1 cellular context compared by ENCODE assay signal in the genomic region with DNA sequence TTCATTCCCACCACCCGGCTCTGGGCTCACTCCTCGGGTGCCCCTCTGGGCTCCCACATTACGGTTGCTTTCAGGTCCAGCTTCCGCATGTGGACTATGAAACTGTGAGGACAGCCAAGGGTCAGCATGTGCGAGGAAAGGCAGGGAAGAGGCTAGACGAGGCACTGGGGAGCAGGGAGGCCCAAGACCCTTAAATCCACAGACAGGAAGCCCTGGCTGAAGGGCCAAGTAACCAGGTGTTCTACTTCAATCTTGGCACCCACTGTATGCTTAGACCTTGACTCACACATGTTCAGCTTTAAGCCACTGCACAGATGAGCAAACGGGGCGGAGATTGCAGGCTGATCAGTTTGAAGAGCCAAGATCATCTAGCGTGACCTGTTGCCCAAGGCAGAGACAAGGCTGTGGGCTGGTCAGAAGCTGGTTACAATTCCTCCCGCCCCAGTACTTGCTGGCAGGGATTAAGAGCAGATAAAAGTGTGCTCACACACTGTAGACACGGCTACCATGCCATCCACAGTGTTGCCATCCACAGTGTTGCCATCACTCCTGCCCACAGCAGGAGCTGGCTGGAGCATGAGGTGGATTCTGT.
TF ChIP-seq lines count a peak whose summit lies in the region.

A gene (plus strand): TSS at position 393 of the 592 bp plus-strand sequence. CDS start 184 bp downstream, at position 577.

TF ChIP-seq in HepG2, 621 proteins besides CTCF, POLR2A, EP300 and RAD21 (continued from another document and continues in another):
- TF ChIP-seq, protein P1, sequence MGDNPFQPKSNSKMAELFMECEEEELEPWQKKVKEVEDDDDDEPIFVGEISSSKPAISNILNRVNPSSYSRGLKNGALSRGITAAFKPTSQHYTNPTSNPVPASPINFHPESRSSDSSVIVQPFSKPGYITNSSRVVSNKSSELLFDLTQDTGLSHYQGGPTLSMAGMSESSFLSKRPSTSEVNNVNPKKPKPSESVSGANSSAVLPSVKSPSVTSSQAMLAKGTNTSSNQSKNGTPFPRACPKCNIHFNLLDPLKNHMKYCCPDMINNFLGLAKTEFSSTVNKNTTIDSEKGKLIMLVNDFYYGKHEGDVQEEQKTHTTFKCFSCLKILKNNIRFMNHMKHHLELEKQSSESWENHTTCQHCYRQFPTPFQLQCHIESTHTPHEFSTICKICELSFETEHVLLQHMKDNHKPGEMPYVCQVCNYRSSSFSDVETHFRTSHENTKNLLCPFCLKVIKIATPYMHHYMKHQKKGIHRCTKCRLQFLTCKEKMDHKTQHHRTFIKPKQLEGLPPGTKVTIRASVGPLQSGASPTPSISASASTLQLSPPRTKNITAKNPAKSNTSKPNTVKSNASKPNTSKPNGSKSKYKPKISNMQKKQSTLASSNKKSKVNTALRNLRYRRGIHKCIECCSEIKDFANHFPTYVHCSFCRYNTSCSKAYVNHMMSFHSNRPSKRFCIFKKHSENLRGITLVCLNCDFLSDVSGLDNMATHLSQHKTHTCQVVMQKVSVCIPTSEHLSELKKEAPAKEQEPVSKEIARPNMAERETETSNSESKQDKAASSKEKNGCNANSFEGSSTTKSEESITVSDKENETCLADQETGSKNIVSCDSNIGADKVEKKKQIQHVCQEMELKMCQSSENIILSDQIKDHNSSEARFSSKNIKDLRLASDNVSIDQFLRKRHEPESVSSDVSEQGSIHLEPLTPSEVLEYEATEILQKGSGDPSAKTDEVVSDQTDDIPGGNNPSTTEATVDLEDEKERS (CRISPR knock-in tag; IDR thresholded peaks at IDR 0.05) = peak; percentile 66; the same call in 1 of the 2 replicates
- TF ChIP-seq NRL (CRISPR knock-in tag; IDR thresholded peaks at IDR 0.05; ENCODE audit: borderline replicate concordance) (peak; percentile 48; the same call in 1 of the 2 replicates), NFRKB (IDR thresholded peaks at IDR 0.05) (no peak), ZNF350 (CRISPR knock-in tag; IDR thresholded peaks at IDR 0.05; ENCODE audit: borderline replicate concordance, low read depth) (peak; percentile 65), RXRA (CRISPR knock-in tag; IDR thresholded peaks at IDR 0.05) (peak; percentile 43), HDAC2 (CRISPR knock-in tag; IDR thresholded peaks at IDR 0.05) (0 out of 2 replicates have a peak, but pooled peaks have one; percentile 26), SP5 (CRISPR knock-in tag; IDR thresholded peaks at IDR 0.05; ENCODE audit: borderline replicate concordance, low read depth) (peak; percentile 60; the same call in 1 of the 2 replicates), ZNF274 (CRISPR knock-in tag; IDR thresholded peaks at IDR 0.05) (0 out of 2 replicates have a peak, but pooled peaks have one; percentile 59), RARA (CRISPR knock-in tag; IDR thresholded peaks at IDR 0.05) (peak; percentile 65), RNF2 (conservative IDR thresholded peaks at IDR 0.05; ENCODE audit: low read depth) (0 out of 2 replicates have a peak, but pooled peaks have one; percentile 31), THAP11 (CRISPR knock-in tag; IDR thresholded peaks at IDR 0.05) (no peak), ZBTB7B (CRISPR knock-in tag; IDR thresholded peaks at IDR 0.05) (peak; percentile 48; the same call in 1 of the 2 replicates), ZNF333 (CRISPR knock-in tag; IDR thresholded peaks at IDR 0.05; ENCODE audit: borderline replicate concordance) (0 out of 2 replicates have a peak, but pooled peaks have one; percentile 59), KDM5B (CRISPR knock-in tag; IDR thresholded peaks at IDR 0.05; ENCODE audit: borderline replicate concordance) (peak; percentile 87; the same call in 1 of the 2 replicates), ZSCAN25 (CRISPR knock-in tag; IDR thresholded peaks at IDR 0.05) (peak; percentile 65; the same call in 1 of the 2 replicates), ZNF83 (CRISPR knock-in tag; IDR thresholded peaks at IDR 0.05; ENCODE audit: borderline replicate concordance) (0 out of 2 replicates have a peak, but pooled peaks have one; percentile 14), ZNF737 (CRISPR knock-in tag; IDR thresholded peaks at IDR 0.05; ENCODE audit: borderline replicate concordance) (peak; percentile 53; the same call in 1 of the 2 replicates), SAP130 (CRISPR knock-in tag; IDR thresholded peaks at IDR 0.05; ENCODE audit: low read depth) (peak; percentile 56; the same call in 1 of the 2 replicates), ERF (CRISPR knock-in tag; IDR thresholded peaks at IDR 0.05) (peak; percentile 46; the same call in 1 of the 2 replicates), ZNF7 (CRISPR knock-in tag; IDR thresholded peaks at IDR 0.05) (no peak), KDM4B (CRISPR knock-in tag; IDR thresholded peaks at IDR 0.05) (no peak), SAFB2 (CRISPR knock-in tag; IDR thresholded peaks at IDR 0.05; ENCODE audit: borderline replicate concordance, low read depth) (no peak), ZZZ3 (CRISPR knock-in tag; IDR thresholded peaks at IDR 0.05; ENCODE audit: borderline replicate concordance) (no peak), PHF20 (CRISPR knock-in tag; IDR thresholded peaks at IDR 0.05) (0 out of 2 replicates have a peak, but pooled peaks have one; percentile 24), YEATS4 (CRISPR knock-in tag; IDR thresholded peaks at IDR 0.05; ENCODE audit: borderline replicate concordance) (0 out of 2 replicates have a peak, but pooled peaks have one; percentile 22), PITX1 (CRISPR knock-in tag; IDR thresholded peaks at IDR 0.05) (peak; percentile 69), ZNF772 (CRISPR knock-in tag; IDR thresholded peaks at IDR 0.05) (0 out of 2 replicates have a peak, but pooled peaks have one; percentile 27), CBX2 (IDR thresholded peaks at IDR 0.05; ENCODE audit: low read depth, low read length) (no peak), CBX2 (CRISPR knock-in tag; IDR thresholded peaks at IDR 0.05; ENCODE audit: low read depth) (0 out of 2 replicates have a peak, but pooled peaks have one; percentile 44), DMAP1 (CRISPR knock-in tag; IDR thresholded peaks at IDR 0.05) (no peak), ZFY (CRISPR knock-in tag; IDR thresholded peaks at IDR 0.05) (peak; percentile 45; the same call in 1 of the 2 replicates), PHF21A (CRISPR knock-in tag; IDR thresholded peaks at IDR 0.05) (0 out of 2 replicates have a peak, but pooled peaks have one; percentile 36), CEBPG (CRISPR knock-in tag; IDR thresholded peaks at IDR 0.05) (peak; percentile 58; the same call in 1 of the 2 replicates), STAG1 (CRISPR knock-in tag; IDR thresholded peaks at IDR 0.05) (no peak), ZNF883 (CRISPR knock-in tag; IDR thresholded peaks at IDR 0.05; ENCODE audit: not compliant biosample characterization) (peak; percentile 52), STAT5B (CRISPR knock-in tag; IDR thresholded peaks at IDR 0.05) (no peak), ZNF33B (CRISPR knock-in tag; IDR thresholded peaks at IDR 0.05) (0 out of 2 replicates have a peak, but pooled peaks have one; percentile 55), MEIS2 (CRISPR knock-in tag; IDR thresholded peaks at IDR 0.05) (no peak)
- TF ChIP-seq, protein P2, sequence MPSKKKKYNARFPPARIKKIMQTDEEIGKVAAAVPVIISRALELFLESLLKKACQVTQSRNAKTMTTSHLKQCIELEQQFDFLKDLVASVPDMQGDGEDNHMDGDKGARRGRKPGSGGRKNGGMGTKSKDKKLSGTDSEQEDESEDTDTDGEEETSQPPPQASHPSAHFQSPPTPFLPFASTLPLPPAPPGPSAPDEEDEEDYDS (CRISPR knock-in tag; IDR thresholded peaks at IDR 0.05) = 0 out of 2 replicates have a peak, but pooled peaks have one; percentile 28
- TF ChIP-seq, protein P3, sequence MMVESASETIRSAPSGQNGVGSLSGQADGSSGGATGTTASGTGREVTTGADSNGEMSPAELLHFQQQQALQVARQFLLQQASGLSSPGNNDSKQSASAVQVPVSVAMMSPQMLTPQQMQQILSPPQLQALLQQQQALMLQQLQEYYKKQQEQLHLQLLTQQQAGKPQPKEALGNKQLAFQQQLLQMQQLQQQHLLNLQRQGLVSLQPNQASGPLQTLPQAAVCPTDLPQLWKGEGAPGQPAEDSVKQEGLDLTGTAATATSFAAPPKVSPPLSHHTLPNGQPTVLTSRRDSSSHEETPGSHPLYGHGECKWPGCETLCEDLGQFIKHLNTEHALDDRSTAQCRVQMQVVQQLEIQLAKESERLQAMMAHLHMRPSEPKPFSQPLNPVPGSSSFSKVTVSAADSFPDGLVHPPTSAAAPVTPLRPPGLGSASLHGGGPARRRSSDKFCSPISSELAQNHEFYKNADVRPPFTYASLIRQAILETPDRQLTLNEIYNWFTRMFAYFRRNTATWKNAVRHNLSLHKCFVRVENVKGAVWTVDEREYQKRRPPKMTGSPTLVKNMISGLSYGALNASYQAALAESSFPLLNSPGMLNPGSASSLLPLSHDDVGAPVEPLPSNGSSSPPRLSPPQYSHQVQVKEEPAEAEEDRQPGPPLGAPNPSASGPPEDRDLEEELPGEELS (CRISPR knock-in tag; IDR thresholded peaks at IDR 0.05) = 0 out of 2 replicates have a peak, but pooled peaks have one; percentile 15
- TF ChIP-seq, protein P4, sequence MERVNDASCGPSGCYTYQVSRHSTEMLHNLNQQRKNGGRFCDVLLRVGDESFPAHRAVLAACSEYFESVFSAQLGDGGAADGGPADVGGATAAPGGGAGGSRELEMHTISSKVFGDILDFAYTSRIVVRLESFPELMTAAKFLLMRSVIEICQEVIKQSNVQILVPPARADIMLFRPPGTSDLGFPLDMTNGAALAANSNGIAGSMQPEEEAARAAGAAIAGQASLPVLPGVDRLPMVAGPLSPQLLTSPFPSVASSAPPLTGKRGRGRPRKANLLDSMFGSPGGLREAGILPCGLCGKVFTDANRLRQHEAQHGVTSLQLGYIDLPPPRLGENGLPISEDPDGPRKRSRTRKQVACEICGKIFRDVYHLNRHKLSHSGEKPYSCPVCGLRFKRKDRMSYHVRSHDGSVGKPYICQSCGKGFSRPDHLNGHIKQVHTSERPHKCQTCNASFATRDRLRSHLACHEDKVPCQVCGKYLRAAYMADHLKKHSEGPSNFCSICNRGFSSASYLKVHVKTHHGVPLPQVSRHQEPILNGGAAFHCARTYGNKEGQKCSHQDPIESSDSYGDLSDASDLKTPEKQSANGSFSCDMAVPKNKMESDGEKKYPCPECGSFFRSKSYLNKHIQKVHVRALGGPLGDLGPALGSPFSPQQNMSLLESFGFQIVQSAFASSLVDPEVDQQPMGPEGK (CRISPR knock-in tag; IDR thresholded peaks at IDR 0.05) = 0 out of 2 replicates have a peak, but pooled peaks have one; percentile 4
- TF ChIP-seq, protein P5, sequence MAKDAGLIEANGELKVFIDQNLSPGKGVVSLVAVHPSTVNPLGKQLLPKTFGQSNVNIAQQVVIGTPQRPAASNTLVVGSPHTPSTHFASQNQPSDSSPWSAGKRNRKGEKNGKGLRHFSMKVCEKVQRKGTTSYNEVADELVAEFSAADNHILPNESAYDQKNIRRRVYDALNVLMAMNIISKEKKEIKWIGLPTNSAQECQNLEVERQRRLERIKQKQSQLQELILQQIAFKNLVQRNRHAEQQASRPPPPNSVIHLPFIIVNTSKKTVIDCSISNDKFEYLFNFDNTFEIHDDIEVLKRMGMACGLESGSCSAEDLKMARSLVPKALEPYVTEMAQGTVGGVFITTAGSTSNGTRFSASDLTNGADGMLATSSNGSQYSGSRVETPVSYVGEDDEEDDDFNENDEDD (CRISPR knock-in tag; IDR thresholded peaks at IDR 0.05; ENCODE audit: borderline replicate concordance) = peak; percentile 64; the same call in 1 of the 2 replicates
- TF ChIP-seq, protein P6, sequence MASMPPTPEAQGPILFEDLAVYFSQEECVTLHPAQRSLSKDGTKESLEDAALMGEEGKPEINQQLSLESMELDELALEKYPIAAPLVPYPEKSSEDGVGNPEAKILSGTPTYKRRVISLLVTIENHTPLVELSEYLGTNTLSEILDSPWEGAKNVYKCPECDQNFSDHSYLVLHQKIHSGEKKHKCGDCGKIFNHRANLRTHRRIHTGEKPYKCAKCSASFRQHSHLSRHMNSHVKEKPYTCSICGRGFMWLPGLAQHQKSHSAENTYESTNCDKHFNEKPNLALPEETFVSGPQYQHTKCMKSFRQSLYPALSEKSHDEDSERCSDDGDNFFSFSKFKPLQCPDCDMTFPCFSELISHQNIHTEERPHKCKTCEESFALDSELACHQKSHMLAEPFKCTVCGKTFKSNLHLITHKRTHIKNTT (CRISPR knock-in tag; IDR thresholded peaks at IDR 0.05) = no peak
- TF ChIP-seq, protein P7, sequence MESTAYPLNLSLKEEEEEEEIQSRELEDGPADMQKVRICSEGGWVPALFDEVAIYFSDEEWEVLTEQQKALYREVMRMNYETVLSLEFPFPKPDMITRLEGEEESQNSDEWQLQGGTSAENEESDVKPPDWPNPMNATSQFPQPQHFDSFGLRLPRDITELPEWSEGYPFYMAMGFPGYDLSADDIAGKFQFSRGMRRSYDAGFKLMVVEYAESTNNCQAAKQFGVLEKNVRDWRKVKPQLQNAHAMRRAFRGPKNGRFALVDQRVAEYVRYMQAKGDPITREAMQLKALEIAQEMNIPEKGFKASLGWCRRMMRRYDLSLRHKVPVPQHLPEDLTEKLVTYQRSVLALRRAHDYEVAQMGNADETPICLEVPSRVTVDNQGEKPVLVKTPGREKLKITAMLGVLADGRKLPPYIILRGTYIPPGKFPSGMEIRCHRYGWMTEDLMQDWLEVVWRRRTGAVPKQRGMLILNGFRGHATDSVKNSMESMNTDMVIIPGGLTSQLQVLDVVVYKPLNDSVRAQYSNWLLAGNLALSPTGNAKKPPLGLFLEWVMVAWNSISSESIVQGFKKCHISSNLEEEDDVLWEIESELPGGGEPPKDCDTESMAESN (CRISPR knock-in tag; conservative IDR thresholded peaks at IDR 0.05) = 0 out of 2 replicates have a peak, but pooled peaks have one; percentile 17
- TF ChIP-seq, protein P8, sequence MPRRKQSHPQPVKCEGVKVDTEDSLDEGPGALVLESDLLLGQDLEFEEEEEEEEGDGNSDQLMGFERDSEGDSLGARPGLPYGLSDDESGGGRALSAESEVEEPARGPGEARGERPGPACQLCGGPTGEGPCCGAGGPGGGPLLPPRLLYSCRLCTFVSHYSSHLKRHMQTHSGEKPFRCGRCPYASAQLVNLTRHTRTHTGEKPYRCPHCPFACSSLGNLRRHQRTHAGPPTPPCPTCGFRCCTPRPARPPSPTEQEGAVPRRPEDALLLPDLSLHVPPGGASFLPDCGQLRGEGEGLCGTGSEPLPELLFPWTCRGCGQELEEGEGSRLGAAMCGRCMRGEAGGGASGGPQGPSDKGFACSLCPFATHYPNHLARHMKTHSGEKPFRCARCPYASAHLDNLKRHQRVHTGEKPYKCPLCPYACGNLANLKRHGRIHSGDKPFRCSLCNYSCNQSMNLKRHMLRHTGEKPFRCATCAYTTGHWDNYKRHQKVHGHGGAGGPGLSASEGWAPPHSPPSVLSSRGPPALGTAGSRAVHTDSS (CRISPR knock-in tag; conservative IDR thresholded peaks at IDR 0.05) = no peak
- TF ChIP-seq, protein P9, sequence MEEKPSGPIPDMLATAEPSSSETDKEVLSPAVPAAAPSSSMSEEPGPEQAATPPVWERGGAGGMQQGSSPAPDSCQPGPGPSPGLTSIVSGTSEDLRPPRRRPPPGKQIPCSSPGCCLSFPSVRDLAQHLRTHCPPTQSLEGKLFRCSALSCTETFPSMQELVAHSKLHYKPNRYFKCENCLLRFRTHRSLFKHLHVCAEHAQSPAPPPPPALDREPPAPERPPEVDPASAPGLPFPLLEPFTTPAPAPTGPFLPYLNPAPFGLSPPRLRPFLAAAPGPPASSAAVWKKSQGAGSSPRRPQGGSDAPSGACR (CRISPR knock-in tag; IDR thresholded peaks at IDR 0.05) = 0 out of 2 replicates have a peak, but pooled peaks have one; percentile 64
